In genomic region chr6:36133148-36133547, GRCh38 we compare ENCODE assay signal across 18 cellular contexts. TPM values are rescaled to one million over a fixed set of nuclear protein-coding genes. Genes with fewer than 3 reads are reported as not detected.
DNase-seq lines count a peak whose midpoint lies in the region; ATAC-seq, FAIRE-seq and TF ChIP-seq lines count a peak whose summit lies in the region.
"Had no signal": no experiment of that assay in that cellular context is flagged by ENCODE, and none has a peak within 500 bp of the region (broad histone marks: within the 10 kb centered on the region; RNA-seq: fewer than 3 reads in every experiment).

No MANE protein-coding gene starts in this region.

- H3K36me3 Mint-ChIP-seq in MCF 10A (ENCODE audit: insufficient read depth, unreplicated experiment) (no peaks in the 10 kb centered on the region), activated B cell treated with CpG ODN at 0.5 μM for 24 hours (ENCODE audit: low read depth) (peaks cover 40% of the 10 kb centered on the region)

- peaks cover 2% of the 10 kb centered on the region for H3K79me2 ChIP-seq in keratinocyte (ENCODE audit: control insufficient read depth, insufficient read depth, low read length)

- CTCF ChIA-PET in MCF 10A (lab: Yijun Ruan, JAX) (interaction anchor here (0.6 to 0.9 kb wide), 3 partner anchors 37 to 718 kb away, joined by 3 to 4 read pairs (median 3); no protein-coding TSS in a partner anchor), activated B cell treated with CpG ODN at 0.5 μM for 24 hours (lab: Charles Lee) (no interaction called here)

- H3K27ac ChIP-seq in breast epithelium (peak overlapping the region; percentile 89 to 95), keratinocyte (ENCODE audit: control insufficient read depth, insufficient read depth, low read length) (no peak overlapping the region)
- H3K27ac ChIP-seq: ascending aorta, RWPE1 had no signal

- H3K9ac ChIP-seq in keratinocyte (ENCODE audit: control insufficient read depth, extremely low read depth, insufficient read depth, low read length), result no peak overlapping the region

- H3K27me3 Mint-ChIP-seq in MCF 10A (ENCODE audit: insufficient read depth, unreplicated experiment) (no peaks in the 10 kb centered on the region), activated B cell treated with CpG ODN at 0.5 μM for 24 hours (no peaks in the 10 kb centered on the region)

- no peak for FAIRE-seq in keratinocyte (lab: Jason Lieb, UNC)
- FAIRE-seq: endothelial cell of umbilical vein had no signal

- H3K4me2 ChIP-seq in keratinocyte (ENCODE audit: control insufficient read depth, extremely low read depth, insufficient read depth, low read depth, low read length), result peak overlapping the region; percentile 23

- intact Hi-C loops in breast epithelium (cut with DNase I; ENCODE audit: low total_unique reads), result loop anchor here (5.0 kb wide), 1 partner anchor 64 kb away; the partner anchor contains the start of gene BRPF3
- intact Hi-C loops in MCF 10A (cut with micrococcal nuclease), result no loop called here
- intact Hi-C loops in activated B cell treated with CpG ODN at 0.5 μM for 24 hours (cut with micrococcal nuclease), result no loop called here

- no peak for ATAC-seq in activated B cell treated with CpG ODN at 0.5 μM for 24 hours (ENCODE audit: low read depth)
- ATAC-seq: activated CD4-positive, CD25-positive, alpha-beta regulatory T cell treated with anti-CD3 and anti-CD28 coated beads, Interleukin-2, amount 50 U/mL, for 24 hours; sciatic nerve had no signal

- TF ChIP-seq CTCF in breast epithelium (IDR thresholded peaks at IDR 0.05) (no peak), MCF 10A (IDR thresholded peaks at IDR 0.05; ENCODE audit: unreplicated experiment) (no peak), activated B cell treated with CpG ODN at 0.5 μM for 24 hours (IDR thresholded peaks at IDR 0.05) (no peak), keratinocyte (optimal IDR thresholded peaks at IDR 0.05 in 1 of 3, IDR thresholded peaks at IDR 0.05 in 1 of 3, conservative IDR thresholded peaks at IDR 0.05 in 1 of 3; ENCODE audit: extremely low read depth in 1 of 3, insufficient read depth in 2 of 3, low read length in 3 of 3) (no peak)

- no peak overlapping the region for H2AFZ ChIP-seq in keratinocyte (ENCODE audit: control insufficient read depth, low read length)

- POLR2A ChIA-PET in MCF 10A (lab: Yijun Ruan, JAX) (no interaction called here), activated B cell treated with CpG ODN at 0.5 μM for 24 hours (lab: Charles Lee) (interaction anchor here (1.4 kb wide), 1 partner anchor 64 kb away, joined by 3 read pairs; no protein-coding TSS in a partner anchor)

- H4K20me1 ChIP-seq in keratinocyte (ENCODE audit: control insufficient read depth, extremely low read depth, insufficient read depth, low read length), result no peaks in the 10 kb centered on the region

- H3K36me3 ChIP-seq in breast epithelium, result no peaks in the 10 kb centered on the region
- H3K36me3 ChIP-seq in keratinocyte (ENCODE audit: control insufficient read depth in 2 of 2, extremely low read depth in 1 of 2, insufficient read depth in 2 of 2, low read length in 2 of 2), result peaks cover 0 to 15% of the 10 kb centered on the region in 2 experiments
- H3K36me3 ChIP-seq: ascending aorta had no signal

- no peaks in the 10 kb centered on the region for H3K9me1 ChIP-seq in keratinocyte (ENCODE audit: control insufficient read depth, extremely low read depth, insufficient read depth, low read length)

- H3K9me3 ChIP-seq in breast epithelium (no peaks in the 10 kb centered on the region), keratinocyte (ENCODE audit: control insufficient read depth, low read depth, low read length) (no peaks in the 10 kb centered on the region)
- H3K9me3 ChIP-seq: ascending aorta, suprapubic skin had no signal

- H3K27me3 ChIP-seq in breast epithelium (no peaks in the 10 kb centered on the region), keratinocyte (ENCODE audit: control insufficient read depth, extremely low read depth, insufficient read depth, low read length) (no peaks in the 10 kb centered on the region)
- H3K27me3 ChIP-seq: ascending aorta, suprapubic skin had no signal

- H3K4me3 ChIP-seq in breast epithelium, result no peak overlapping the region
- H3K4me3 ChIP-seq in keratinocyte (ENCODE audit: control insufficient read depth in 2 of 3, extremely low read depth in 1 of 3, insufficient read depth in 2 of 3, low read depth in 1 of 3, low read length in 3 of 3), result no peak overlapping the region
- H3K4me3 ChIP-seq: ascending aorta had no signal

- no peak overlapping the region for H3K4me3 Mint-ChIP-seq in MCF 10A (ENCODE audit: unreplicated experiment)
- H3K4me3 Mint-ChIP-seq in activated B cell treated with CpG ODN at 0.5 μM for 24 hours, result no peak overlapping the region

- dilution Hi-C loops in keratinocyte (cut with MboI; ENCODE audit: extremely low pct_ligation_motif_present, low sequenced_read_pairs), result no loop called here

- H3K4me1 Mint-ChIP-seq in MCF 10A (ENCODE audit: insufficient read depth, unreplicated experiment), result peaks cover 5% of the 10 kb centered on the region
- H3K4me1 Mint-ChIP-seq in activated B cell treated with CpG ODN at 0.5 μM for 24 hours, result peaks cover 51% of the 10 kb centered on the region

- TF ChIP-seq POLR2A in breast epithelium (IDR thresholded peaks at IDR 0.05), result no peak

- no TSS peak for BruUV-seq in MCF 10A (replicated peaks; lab: Mats Ljungman, UMichigan)

- H3K9me3 Mint-ChIP-seq in MCF 10A (ENCODE audit: unreplicated experiment), result no peaks in the 10 kb centered on the region
- H3K9me3 Mint-ChIP-seq in activated B cell treated with CpG ODN at 0.5 μM for 24 hours, result no peaks in the 10 kb centered on the region

- H3K27ac Mint-ChIP-seq in MCF 10A (ENCODE audit: low read depth, unreplicated experiment), result no peak overlapping the region
- H3K27ac Mint-ChIP-seq in activated B cell treated with CpG ODN at 0.5 μM for 24 hours, result peak overlapping the region; percentile 5

- DNase-seq in breast epithelium (ENCODE audit: low spot score in 2 of 2) (no peak), MCF 10A (ENCODE audit: unreplicated experiment) (no peak), activated B cell treated with CpG ODN at 0.5 μM for 24 hours (no peak), keratinocyte (ENCODE audit: low read depth, low spot score) (no peak), COR-L47 (lab: John Stamatoyannopoulos, UW) (no peak), HT-29 (ENCODE audit: low spot score) (no peak)
- DNase-seq in activated CD4-positive, CD25-positive, alpha-beta regulatory T cell (lab: John Stamatoyannopoulos, UW), result no peak
- DNase-seq: DMS 273 treated with DMSO at 0.1 percent for 48 hours; foreskin fibroblast; hypothalamus; NCI-H226; stimulated activated CD4-positive, alpha-beta T cell treated with anti-CD3 and anti-CD28 coated beads, Interleukin-2, amount 100 ng/mL, for 24 hours had no signal

- H3K4me1 ChIP-seq in breast epithelium, result peaks cover 3% of the 10 kb centered on the region in 2 donors
- peaks cover 26% of the 10 kb centered on the region for H3K4me1 ChIP-seq in keratinocyte (ENCODE audit: control insufficient read depth, extremely low read depth, insufficient read depth, low read length)

RNA-seq across cellular contexts. Expression of gene MAPK13, which starts 2.8 kb away (rescaled TPM):
- 10 to 100 TPM in 2 of 3 donors, 1 to 10 TPM in 1; 2.6 to 45.2 (median 30.2) TPM for total RNA-seq in breast epithelium
- total RNA-seq in MCF 10A (2022), result 5.5 and 6.8 TPM in 2 replicates
- 20.1 and 22.7 TPM in 2 replicates for total RNA-seq in activated B cell treated with CpG ODN at 0.5 μM for 24 hours
- 15.7 to 31.3 TPM (median 19.3 TPM) in 3 replicates for polyA plus RNA-seq in keratinocyte
- 55.3 TPM for polyA plus RNA-seq in keratinocyte (2011; ENCODE audit: low read depth)
- polyA plus RNA-seq in keratinocyte (2011; cell fraction: cytosol; rRNA removed), result 20.9 and 24.6 TPM in 2 replicates
- 20.2 and 21.5 TPM in 2 replicates for polyA plus RNA-seq in keratinocyte (2011; cell fraction: nucleus; rRNA removed)
- 28.5 and 37.7 TPM in 2 replicates for polyA plus RNA-seq in keratinocyte (2012; ENCODE audit: low replicate concordance)
- 22.9 to 27.0 TPM (median 23.2 TPM) in 3 replicates for polyA minus RNA-seq in keratinocyte
- polyA minus RNA-seq in keratinocyte (2011; cell fraction: cytosol; rRNA and poly(A)+ RNA removed), result 11.3 TPM
- 11.0 and 11.9 TPM in 2 replicates for polyA minus RNA-seq in keratinocyte (2011; cell fraction: nucleus; rRNA and poly(A)+ RNA removed)
- total RNA-seq in HT-29 (2014; rRNA removed; shearing (Covaris generic)), result 101 and 103 TPM in 2 replicates
